8 cellular contexts compared by ENCODE assay signal in genomic region chr14:64541261-64541970, GRCh38. TPM values are rescaled to one million over a fixed set of nuclear protein-coding genes. Genes with fewer than 3 reads are reported as not detected.
DNase-seq lines count a peak whose midpoint lies in the region; ATAC-seq and TF ChIP-seq lines count a peak whose summit lies in the region.

No MANE protein-coding gene starts in this region.

- peaks cover 38% of the 10 kb centered on the region for H3K4me1 Mint-ChIP-seq in stimulated activated naive CD8-positive, alpha-beta T cell treated with anti-CD3 and anti-CD28 coated beads, Interleukin-15, Interleukin-2, amounts not matched to agents 100 ng/mL and 50 ng/mL, for 24 hours (ENCODE audit: low read depth)

- TF ChIP-seq CTCF in brain microvascular endothelial cell (IDR thresholded peaks at IDR 0.05; ENCODE audit: low read depth, low read length, missing control alignments) (no peak), SK-N-SH (IDR thresholded peaks at IDR 0.05) (no peak)

- ATAC-seq in stimulated activated naive CD8-positive, alpha-beta T cell treated with anti-CD3 and anti-CD28 coated beads, Interleukin-15, Interleukin-2, amounts not matched to agents 100 U/mL and 50 U/mL, for 24 hours = no peak
- ATAC-seq in HG02870 (IDR thresholded peaks at IDR 0.05; ENCODE audit: unreplicated experiment) = no peak

- H3K79me2 ChIP-seq in SK-N-SH (ENCODE audit: insufficient read depth) = no peaks in the 10 kb centered on the region

- no peaks in the 10 kb centered on the region for H3K9me3 Mint-ChIP-seq in stimulated activated naive CD8-positive, alpha-beta T cell treated with anti-CD3 and anti-CD28 coated beads, Interleukin-15, Interleukin-2, amounts not matched to agents 100 ng/mL and 50 ng/mL, for 24 hours

- peaks cover 4% of the 10 kb centered on the region for H3K27me3 ChIP-seq in brain microvascular endothelial cell (replicated peaks)
- no peaks in the 10 kb centered on the region for H3K27me3 ChIP-seq in MG63
- no peaks in the 10 kb centered on the region for H3K27me3 ChIP-seq in SK-N-SH (ENCODE audit: insufficient read depth)

- H3K9me2 ChIP-seq in SK-N-SH = no peaks in the 10 kb centered on the region

- peak overlapping the region; percentile 15 for H3K4me3 ChIP-seq in brain microvascular endothelial cell (ENCODE audit: low read depth, low read length)
- no peak overlapping the region for H3K4me3 ChIP-seq in MG63
- H3K4me3 ChIP-seq in SK-N-SH (ENCODE audit: low read depth in 2 of 2, low read length in 1 of 2) = peak overlapping the region in 1 of 2 experiments; percentile 61; a peak in 1 of 4 replicates

- H3K36me3 Mint-ChIP-seq in stimulated activated naive CD8-positive, alpha-beta T cell treated with anti-CD3 and anti-CD28 coated beads, Interleukin-15, Interleukin-2, amounts not matched to agents 100 ng/mL and 50 ng/mL, for 24 hours (ENCODE audit: low read depth) = no peaks in the 10 kb centered on the region

- no peak for DNase-seq in stimulated activated naive CD8-positive, alpha-beta T cell treated with anti-CD3 and anti-CD28 coated beads, Interleukin-15, Interleukin-2, amounts not matched to agents 100 U/mL and 50 U/mL, for 24 hours
- DNase-seq in brain microvascular endothelial cell = no peak
- peak; percentile 30 for DNase-seq in medulla oblongata (ENCODE audit: extremely low spot score)
- no peak for DNase-seq in NCI-H1417 (lab: John Stamatoyannopoulos, UW)
- no peak for DNase-seq in MG63
- DNase-seq in SK-N-SH = no peak

- H3K4me2 ChIP-seq in SK-N-SH = no peak overlapping the region

- H3K27me3 Mint-ChIP-seq in stimulated activated naive CD8-positive, alpha-beta T cell treated with anti-CD3 and anti-CD28 coated beads, Interleukin-15, Interleukin-2, amounts not matched to agents 100 ng/mL and 50 ng/mL, for 24 hours = peaks cover 42% of the 10 kb centered on the region

- no peak for TF ChIP-seq RAD21 in SK-N-SH (IDR thresholded peaks at IDR 0.05; ENCODE audit: low read length)

- H3F3A ChIP-seq in SK-N-SH (replicated peaks; ENCODE audit: insufficient read depth) = peaks cover 15% of the 10 kb centered on the region

- no peak overlapping the region for H3K9ac ChIP-seq in SK-N-SH

- H2AFZ ChIP-seq in SK-N-SH (ENCODE audit: low read depth) = no peak overlapping the region

- in situ Hi-C loops in brain microvascular endothelial cell (cut with HindIII; ENCODE audit: low pct_ligation_motif_present, low sequenced_read_pairs) = no loop called here

- CTCF ChIA-PET in SK-N-SH (lab: Yijun Ruan, JAX) = interaction anchor here (0.9 kb wide), 1 partner anchor 209 kb away, joined by 3 read pairs; no protein-coding TSS in a partner anchor

- no peaks in the 10 kb centered on the region for H4K20me1 ChIP-seq in SK-N-SH (ENCODE audit: insufficient read depth)

- peak overlapping the region; percentile 85 for H3K4me3 Mint-ChIP-seq in stimulated activated naive CD8-positive, alpha-beta T cell treated with anti-CD3 and anti-CD28 coated beads, Interleukin-15, Interleukin-2, amounts not matched to agents 100 ng/mL and 50 ng/mL, for 24 hours

- no peak overlapping the region for H3K27ac ChIP-seq in brain microvascular endothelial cell
- no peak overlapping the region for H3K27ac ChIP-seq in SK-N-SH (ENCODE audit: low read depth in 2 of 2, low read length in 1 of 2)

- H3K27ac Mint-ChIP-seq in stimulated activated naive CD8-positive, alpha-beta T cell treated with anti-CD3 and anti-CD28 coated beads, Interleukin-15, Interleukin-2, amounts not matched to agents 100 ng/mL and 50 ng/mL, for 24 hours = no peak overlapping the region

- POLR2A ChIA-PET in SK-N-SH (lab: Yijun Ruan, JAX) = no interaction called here

- peaks cover 0 to 5% of the 10 kb centered on the region in 2 experiments; a peak in 2 of 4 replicates for H3K4me1 ChIP-seq in SK-N-SH (ENCODE audit: control insufficient read depth in 1 of 2, insufficient read depth in 2 of 2, low read depth in 1 of 2, low read length in 1 of 2)

- H3K36me3 ChIP-seq in brain microvascular endothelial cell (replicated peaks) = no peaks in the 10 kb centered on the region
- no peaks in the 10 kb centered on the region for H3K36me3 ChIP-seq in MG63
- no peaks in the 10 kb centered on the region for H3K36me3 ChIP-seq in SK-N-SH (replicated peaks in 1 of 2; ENCODE audit: control insufficient read depth in 1 of 2, insufficient read depth in 2 of 2, low read length in 1 of 2)

- TF ChIP-seq EP300 in SK-N-SH (IDR thresholded peaks at IDR 0.05; ENCODE audit: borderline replicate concordance in 1 of 2, low read depth in 1 of 2, low read length in 1 of 2) = no peak

- 98% methylated on average over 35 of the region's 73 CpGs for WGBS in SK-N-SH (ENCODE audit: low lambda C conversion rate)

- H3K9me3 ChIP-seq in MG63 (no peaks in the 10 kb centered on the region), SK-N-SH (no peaks in the 10 kb centered on the region)

TF ChIP-seq in SK-N-SH, 30 proteins besides CTCF, POLR2A, EP300 and RAD21:
- TF ChIP-seq NRF1 (IDR thresholded peaks at IDR 0.05; ENCODE audit: low read depth, low read length) (no peak), RXRA (IDR thresholded peaks at IDR 0.05; ENCODE audit: borderline replicate concordance, low read depth) (no peak), RFX5 (IDR thresholded peaks at IDR 0.05; ENCODE audit: low read length) (no peak), SIN3A (IDR thresholded peaks at IDR 0.05; ENCODE audit: borderline replicate concordance, low read depth, low read length) (no peak), TAF1 (IDR thresholded peaks at IDR 0.05; ENCODE audit: borderline replicate concordance, low read depth, low read length) (no peak)
- TF ChIP-seq, protein P1, sequence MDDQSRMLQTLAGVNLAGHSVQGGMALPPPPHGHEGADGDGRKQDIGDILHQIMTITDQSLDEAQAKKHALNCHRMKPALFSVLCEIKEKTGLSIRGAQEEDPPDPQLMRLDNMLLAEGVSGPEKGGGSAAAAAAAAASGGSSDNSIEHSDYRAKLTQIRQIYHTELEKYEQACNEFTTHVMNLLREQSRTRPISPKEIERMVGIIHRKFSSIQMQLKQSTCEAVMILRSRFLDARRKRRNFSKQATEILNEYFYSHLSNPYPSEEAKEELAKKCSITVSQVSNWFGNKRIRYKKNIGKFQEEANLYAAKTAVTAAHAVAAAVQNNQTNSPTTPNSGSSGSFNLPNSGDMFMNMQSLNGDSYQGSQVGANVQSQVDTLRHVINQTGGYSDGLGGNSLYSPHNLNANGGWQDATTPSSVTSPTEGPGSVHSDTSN (IDR thresholded peaks at IDR 0.05) = no peak

RNA-seq across cellular contexts. Expression of gene HSPA2, which starts 0.9 kb away (rescaled TPM):
- total RNA-seq in MG63 (2014; rRNA removed; shearing (Covaris generic); ENCODE audit: low replicate concordance) = 5.2 and 7.1 TPM in 2 replicates
- polyA plus RNA-seq in SK-N-SH (2012; rRNA removed) = 13.9 and 20.8 TPM in 2 replicates
- polyA plus RNA-seq in SK-N-SH (2012; cell fraction: cytosol; rRNA removed) = 9.4 and 12.4 TPM in 2 replicates
- polyA plus RNA-seq in SK-N-SH (2012; cell fraction: nucleus; rRNA removed) = 11.4 and 14.2 TPM in 2 replicates

RNA-seq across cellular contexts. Expression of gene PPP1R36, which starts 8.3 kb away (rescaled TPM):
- not detected in 2 replicates for total RNA-seq in MG63 (2014; rRNA removed; shearing (Covaris generic); ENCODE audit: low replicate concordance)
- 0.08 and 0.15 TPM in 2 replicates for polyA plus RNA-seq in SK-N-SH (2012; rRNA removed)
- 0.12 and 0.14 TPM in 2 replicates for polyA plus RNA-seq in SK-N-SH (2012; cell fraction: cytosol; rRNA removed)
- 0.16 and 0.29 TPM in 2 replicates for polyA plus RNA-seq in SK-N-SH (2012; cell fraction: nucleus; rRNA removed)

RNA-seq across cellular contexts. Expression of gene ZBTB1, which starts 36.8 kb away (rescaled TPM):
- total RNA-seq in MG63 (2014; rRNA removed; shearing (Covaris generic); ENCODE audit: low replicate concordance) = 16.8 and 28.1 TPM in 2 replicates
- polyA plus RNA-seq in SK-N-SH (2012; rRNA removed) = 12.7 and 16.4 TPM in 2 replicates
- polyA plus RNA-seq in SK-N-SH (2012; cell fraction: cytosol; rRNA removed) = 16.9 and 19.7 TPM in 2 replicates
- 22.8 and 45.7 TPM in 2 replicates for polyA plus RNA-seq in SK-N-SH (2012; cell fraction: nucleus; rRNA removed)

RNA-seq across cellular contexts. Expression of gene ZBTB25, which starts 37.8 kb away (rescaled TPM):
- total RNA-seq in MG63 (2014; rRNA removed; shearing (Covaris generic); ENCODE audit: low replicate concordance) = 0.57 and 1.6 TPM in 2 replicates
- polyA plus RNA-seq in SK-N-SH (2012; rRNA removed) = 4.5 and 5.7 TPM in 2 replicates
- polyA plus RNA-seq in SK-N-SH (2012; cell fraction: cytosol; rRNA removed) = 3.3 and 3.4 TPM in 2 replicates
- 11.6 and 18.8 TPM in 2 replicates for polyA plus RNA-seq in SK-N-SH (2012; cell fraction: nucleus; rRNA removed)
